Comparison of ENCODE assay signal across 12 cellular contexts in genomic region chr5:14672508-14673394, GRCh38. TPM values are rescaled to one million over a fixed set of nuclear protein-coding genes. Genes with fewer than 3 reads are reported as not detected.
DNase-seq lines count a peak whose midpoint lies in the region; ATAC-seq and TF ChIP-seq lines count a peak whose summit lies in the region.
"Had no signal": no experiment of that assay in that cellular context is flagged by ENCODE, and none has a peak within 500 bp of the region (broad histone marks: within the 10 kb centered on the region; RNA-seq: fewer than 3 reads in every experiment).

No MANE protein-coding gene starts in this region.

- H3K4me1 Mint-ChIP-seq in activated CD8-positive, alpha-beta memory T cell treated with anti-CD3 and anti-CD28 coated beads, Interleukin-2, amount 10 ng/mL, durations not matched to agents 7 days and 5 days: peaks cover 91% of the 10 kb centered on the region

- no peaks in the 10 kb centered on the region for H3K27me3 Mint-ChIP-seq in activated CD8-positive, alpha-beta memory T cell treated with anti-CD3 and anti-CD28 coated beads, Interleukin-2, amount 10 ng/mL, durations not matched to agents 7 days and 5 days

- H3K36me3 ChIP-seq in rectal smooth muscle tissue (ENCODE audit: control insufficient read depth, insufficient read depth, low read length) (peaks cover 2% of the 10 kb centered on the region), vagina (peaks cover 0 to 6% of the 10 kb centered on the region in 2 donors)

- H3K4me1 ChIP-seq in rectal smooth muscle tissue (ENCODE audit: control insufficient read depth, insufficient read depth, low read length): peaks cover 17% of the 10 kb centered on the region
- peaks cover 76% of the 10 kb centered on the region for H3K4me1 ChIP-seq in vagina

- H3K9me3 Mint-ChIP-seq in activated CD8-positive, alpha-beta memory T cell treated with anti-CD3 and anti-CD28 coated beads, Interleukin-2, amount 10 ng/mL, durations not matched to agents 7 days and 5 days (ENCODE audit: low read depth): no peaks in the 10 kb centered on the region

- H3K4me3 ChIP-seq in rectal smooth muscle tissue (ENCODE audit: low read length): no peak overlapping the region
- no peak overlapping the region for H3K4me3 ChIP-seq in vagina
- H3K4me3 ChIP-seq: coronary artery, heart right ventricle, spleen had no signal

- CTCF ChIA-PET in activated CD8-positive, alpha-beta memory T cell treated with anti-CD3 and anti-CD28 coated beads, Interleukin-2, amount 10 ng/mL, durations not matched to agents 7 days and 5 days (lab: Charles Lee): interaction anchor here (2.8 kb wide), 1 partner anchor 24 kb away, joined by 11 read pairs; no protein-coding TSS in a partner anchor

- peaks cover 48% of the 10 kb centered on the region for H3K36me3 Mint-ChIP-seq in activated CD8-positive, alpha-beta memory T cell treated with anti-CD3 and anti-CD28 coated beads, Interleukin-2, amount 10 ng/mL, durations not matched to agents 7 days and 5 days

- no peak for TF ChIP-seq CTCF in vagina (IDR thresholded peaks at IDR 0.05)

- H3K27ac ChIP-seq in rectal smooth muscle tissue (ENCODE audit: low read depth, low read length) (no peak overlapping the region), vagina (no peak overlapping the region)
- H3K27ac ChIP-seq: coronary artery had no signal

- H3K9ac ChIP-seq in rectal smooth muscle tissue (ENCODE audit: low read length): peak overlapping the region; percentile 4

- DNase-seq in activated CD8-positive, alpha-beta memory T cell treated with anti-CD3 and anti-CD28 coated beads, Interleukin-2, amount 10 ng/mL, durations not matched to agents 7 days and 5 days: no peak
- DNase-seq in activated CD8-positive, alpha-beta memory T cell treated with anti-CD3 and anti-CD28 coated beads, Interleukin-2, amount 50 U/mL, for 4 hours: no peak
- DNase-seq in NCI-H69 (lab: John Stamatoyannopoulos, UW) (peak; percentile 15), dermis blood vessel endothelial cell (peak; percentile 53), NOMO-1 (lab: John Stamatoyannopoulos, UW; ENCODE audit: unreplicated experiment in 2 of 2) (no peak), vagina (ENCODE audit: extremely low spot score in 2 of 2) (no peak)
- DNase-seq: heart right ventricle, SHP77, spleen had no signal

- H3K27ac Mint-ChIP-seq in activated CD8-positive, alpha-beta memory T cell treated with anti-CD3 and anti-CD28 coated beads, Interleukin-2, amount 10 ng/mL, durations not matched to agents 7 days and 5 days: peak overlapping the region; percentile 73

- no peak for ATAC-seq in activated CD8-positive, alpha-beta memory T cell treated with anti-CD3 and anti-CD28 coated beads, Interleukin-2, amount 10 ng/mL, durations not matched to agents 7 days and 5 days
- no peak for ATAC-seq in HG02798 (IDR thresholded peaks at IDR 0.05; ENCODE audit: poor library complexity, unreplicated experiment)

- H3K9me3 ChIP-seq in vagina: no peaks in the 10 kb centered on the region
- H3K9me3 ChIP-seq: heart right ventricle, spleen had no signal

- TF ChIP-seq POLR2A in vagina (IDR thresholded peaks at IDR 0.05): no peak

- intact Hi-C loops in vagina (cut with DNase I): no loop called here

- no peaks in the 10 kb centered on the region for H3K27me3 ChIP-seq in rectal smooth muscle tissue (ENCODE audit: control insufficient read depth, insufficient read depth, low read length)
- no peaks in the 10 kb centered on the region for H3K27me3 ChIP-seq in vagina
- H3K27me3 ChIP-seq: heart right ventricle, spleen had no signal

- H3K4me3 Mint-ChIP-seq in activated CD8-positive, alpha-beta memory T cell treated with anti-CD3 and anti-CD28 coated beads, Interleukin-2, amount 10 ng/mL, durations not matched to agents 7 days and 5 days: no peak overlapping the region

RNA-seq across cellular contexts. Expression of gene OTULIN, which starts 8.2 kb away (rescaled TPM):
- 100 to 1,000 TPM in 1 of 2 experiments, 10 to 100 TPM in 1; 87.8 to 123 TPM for total RNA-seq in activated CD8-positive, alpha-beta memory T cell treated with anti-CD3 and anti-CD28 coated beads, Interleukin-2, amount 10 ng/mL, durations not matched to agents 7 days and 5 days
- total RNA-seq in dermis blood vessel endothelial cell (26.3 and 31.0 TPM in 2 replicates), vagina (34.1 TPM)

Comparison
In these comparisons a context has a peak if more than half of its experiments do, and no peak if none do; other contexts are left out.
1. DNase-seq: peak in NCI-H69 (single experiment) and dermis blood vessel endothelial cell (single experiment); none in activated CD8-positive, alpha-beta memory T cell treated with anti-CD3 and anti-CD28 coated beads, Interleukin-2, amount 10 ng/mL, durations not matched to agents 7 days and 5 days (single experiment), activated CD8-positive, alpha-beta memory T cell treated with anti-CD3 and anti-CD28 coated beads, Interleukin-2, amount 50 U/mL, for 4 hours (single experiment), NOMO-1 (0 of 2) and vagina (0 of 2).